Comparison of ENCODE assay signal across 22 cellular contexts in the genomic region with DNA sequence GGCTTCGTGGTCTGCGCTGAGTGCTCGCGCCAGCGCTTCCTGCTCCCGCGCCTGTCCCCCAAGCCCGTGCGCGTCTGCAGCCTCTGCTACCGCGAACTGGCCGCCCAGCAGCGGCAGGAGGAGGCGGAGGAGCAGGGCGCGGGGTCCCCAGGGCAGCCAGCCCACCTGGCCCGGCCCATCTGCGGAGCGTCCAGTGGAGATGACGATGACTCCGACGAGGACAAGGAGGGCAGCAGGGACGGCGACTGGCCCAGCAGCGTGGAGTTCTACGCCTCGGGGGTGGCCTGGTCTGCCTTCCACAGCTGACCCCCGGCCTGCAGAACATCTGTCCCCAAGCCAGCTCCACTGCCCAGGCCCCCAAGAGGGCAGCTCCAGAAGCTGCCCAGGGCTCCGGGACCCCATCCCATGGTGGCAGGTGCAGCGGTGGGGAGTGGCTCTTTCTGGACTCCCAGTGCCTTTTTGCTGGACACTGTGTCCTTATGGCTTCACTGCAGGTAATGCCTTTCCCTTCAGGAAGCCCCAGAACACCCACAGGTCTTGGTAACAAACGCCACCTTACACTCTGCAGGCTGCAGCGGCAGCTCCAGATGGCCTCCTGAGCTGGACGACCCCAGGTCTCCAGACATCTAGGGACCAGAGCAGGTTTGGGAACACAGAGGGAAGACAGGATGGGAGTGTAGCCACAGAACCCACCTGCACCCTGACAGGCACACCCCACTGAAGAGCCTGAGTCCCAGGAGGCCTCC. TPM values are rescaled to one million over a fixed set of nuclear protein-coding genes. Genes with fewer than 3 reads are reported as not detected.
A peak's percentile ranks its signal among the peaks of the same experiment; 100 is the strongest.
DNase-seq lines count a peak whose midpoint lies in the region; ATAC-seq and TF ChIP-seq lines count a peak whose summit lies in the region.
"Had no signal": no experiment of that assay in that cellular context is flagged by ENCODE, and none has a peak within 500 bp of the region (broad histone marks: within the 10 kb centered on the region; RNA-seq: fewer than 3 reads in every experiment).

No MANE protein-coding gene starts in this region.

- H3K9ac ChIP-seq in BLaER1 treated with 17β-estradiol and CSF1 and Interleukin-3, amounts not matched to agents 10 nM and 100 nM, result peak overlapping the region in 2 of 11 experiments; percentile 15 to 42; a peak in 1 of 22 replicates

- peak overlapping the region; percentile 84 for H3K27ac Mint-ChIP-seq in CD8-positive, alpha-beta T cell
- H3K27ac Mint-ChIP-seq in effector memory CD8-positive, alpha-beta T cell, result peak overlapping the region in 1 of 2 donors; percentile 95

- peak overlapping the region in 3 of 11 experiments; percentile 67 to 70 (median 69); a peak in 2 of 22 replicates for H3K27ac ChIP-seq in BLaER1 treated with 17β-estradiol and CSF1 and Interleukin-3, amounts not matched to agents 10 nM and 100 nM
- H3K27ac ChIP-seq in CD8-positive, alpha-beta T cell (ENCODE audit: low read depth, low read length), result no peak overlapping the region
- H3K27ac ChIP-seq: neutrophil had no signal

- peaks cover 0 to 54% (median 20%) of the 10 kb centered on the region in 11 experiments; a peak in 17 of 22 replicates for H3K36me3 ChIP-seq in BLaER1 treated with 17β-estradiol and CSF1 and Interleukin-3, amounts not matched to agents 10 nM and 100 nM
- peaks cover 22% of the 10 kb centered on the region for H3K36me3 ChIP-seq in CD8-positive, alpha-beta T cell (ENCODE audit: insufficient read depth, low read length)
- H3K36me3 ChIP-seq: neutrophil had no signal

- peaks cover 75 to 97% (median 85%) of the 10 kb centered on the region in 10 experiments for H3K4me1 ChIP-seq in BLaER1 treated with 17β-estradiol and CSF1 and Interleukin-3, amounts not matched to agents 10 nM and 100 nM
- H3K4me1 ChIP-seq in CD8-positive, alpha-beta T cell (ENCODE audit: insufficient read depth, low read length), result peaks cover 96% of the 10 kb centered on the region

- intact Hi-C loops in CD8-positive, alpha-beta T cell (cut with DNase I, micrococcal nuclease), result loop anchor here in 1 of 2 experiments (5.0 kb wide), 2 partner anchors 173 to 268 kb away; partner anchors contain the start of gene URI1
- intact Hi-C loops in sciatic nerve (cut with DNase I), result no loop called here

- ATAC-seq in CD8-positive, alpha-beta T cell, result no peak
- no peak for ATAC-seq in effector memory CD8-positive, alpha-beta T cell (replicated peaks)
- ATAC-seq in sciatic nerve (no peak), GM21423 (IDR thresholded peaks at IDR 0.05; ENCODE audit: unreplicated experiment) (no peak)
- ATAC-seq: activated T-cell treated with anti-CD3 and anti-CD28 coated beads, Interleukin-2, amount 50 U/mL, for 72 hours had no signal

- H3K27me3 ChIP-seq in BLaER1 treated with 17β-estradiol and CSF1 and Interleukin-3, amounts not matched to agents 10 nM and 100 nM, result peaks cover 0 to 4% (median 0%) of the 10 kb centered on the region in 11 experiments; a peak in 1 of 22 replicates
- no peaks in the 10 kb centered on the region for H3K27me3 ChIP-seq in CD8-positive, alpha-beta T cell (ENCODE audit: insufficient read depth, low read length)
- H3K27me3 ChIP-seq: breast epithelium, neutrophil, upper lobe of left lung had no signal

- no peaks in the 10 kb centered on the region for H3K9me3 ChIP-seq in BLaER1 treated with 17β-estradiol and CSF1 and Interleukin-3, amounts not matched to agents 10 nM and 100 nM (replicated peaks in 1 of 11)
- no peaks in the 10 kb centered on the region for H3K9me3 ChIP-seq in CD8-positive, alpha-beta T cell (ENCODE audit: low read length)
- H3K9me3 ChIP-seq: breast epithelium, neutrophil, upper lobe of left lung had no signal

- H3K4me2 ChIP-seq in BLaER1 treated with 17β-estradiol and CSF1 and Interleukin-3, amounts not matched to agents 10 nM and 100 nM, result peak overlapping the region; percentile 88 to 97 (median 95)

- POLR2A ChIA-PET in CD8-positive, alpha-beta T cell (lab: Charles Lee), result interaction anchor here (2.0 to 6.7 kb wide), 3 partner anchors 8 to 69 kb away, joined by 8 to 42 read pairs (median 36); partner anchors contain the start of genes C19orf12, PLEKHF1 and POP4

- no peaks in the 10 kb centered on the region for H3K27me3 Mint-ChIP-seq in CD8-positive, alpha-beta T cell (ENCODE audit: low read depth)
- H3K27me3 Mint-ChIP-seq in effector memory CD8-positive, alpha-beta T cell, result no peaks in the 10 kb centered on the region
- H3K27me3 Mint-ChIP-seq: activated B cell treated with CpG ODN at 0.5 μM for 24 hours had no signal

- peaks cover 0 to 90% (median 18%) of the 10 kb centered on the region in 11 experiments; a peak in 11 of 22 replicates for H4K20me1 ChIP-seq in BLaER1 treated with 17β-estradiol and CSF1 and Interleukin-3, amounts not matched to agents 10 nM and 100 nM

- H3K4me3 ChIP-seq in BLaER1 treated with 17β-estradiol and CSF1 and Interleukin-3, amounts not matched to agents 10 nM and 100 nM, result no peak overlapping the region
- H3K4me3 ChIP-seq in CD8-positive, alpha-beta T cell (ENCODE audit: low read depth, low read length), result no peak overlapping the region
- H3K4me3 ChIP-seq: breast epithelium, upper lobe of left lung had no signal

- H3K4me3 Mint-ChIP-seq in CD8-positive, alpha-beta T cell, result no peak overlapping the region
- H3K4me3 Mint-ChIP-seq in effector memory CD8-positive, alpha-beta T cell, result peak overlapping the region; percentile 69 to 75
- H3K4me3 Mint-ChIP-seq: activated B cell treated with CpG ODN at 0.5 μM for 24 hours, H9 had no signal

- H3K4me1 Mint-ChIP-seq in CD8-positive, alpha-beta T cell (ENCODE audit: low read depth), result peaks cover 88% of the 10 kb centered on the region
- peaks cover 68 to 71% of the 10 kb centered on the region in 2 donors for H3K4me1 Mint-ChIP-seq in effector memory CD8-positive, alpha-beta T cell (ENCODE audit: low read depth in 2 of 2)
- H3K4me1 Mint-ChIP-seq: H9 had no signal

- H3K36me3 Mint-ChIP-seq in CD8-positive, alpha-beta T cell, result peaks cover 53% of the 10 kb centered on the region
- peaks cover 88% of the 10 kb centered on the region for H3K36me3 Mint-ChIP-seq in effector memory CD8-positive, alpha-beta T cell (ENCODE audit: insufficient read depth)

- H3K9me3 Mint-ChIP-seq in CD8-positive, alpha-beta T cell, result no peaks in the 10 kb centered on the region
- no peaks in the 10 kb centered on the region for H3K9me3 Mint-ChIP-seq in effector memory CD8-positive, alpha-beta T cell
- H3K9me3 Mint-ChIP-seq: activated B cell treated with CpG ODN at 0.5 μM for 24 hours, H9 had no signal

- DNase-seq in CD8-positive, alpha-beta T cell, result no peak
- no peak for DNase-seq in effector memory CD8-positive, alpha-beta T cell
- DNase-seq in sciatic nerve (ENCODE audit: low spot score), result peak; percentile 53
- DNase-seq in COLO829 (ENCODE audit: low spot score), result no peak
- DNase-seq in NCI-H128 (lab: John Stamatoyannopoulos, UW; ENCODE audit: unreplicated experiment), result no peak
- DNase-seq in NCI-H2107 treated with DMSO at 0.1 percent for 48 hours (lab: John Stamatoyannopoulos, UW; ENCODE audit: unreplicated experiment), result no peak
- DNase-seq: activated B cell treated with CpG ODN at 0.5 μM for 24 hours; activated T-cell treated with anti-CD3 and anti-CD28 coated beads, Interleukin-2, amount 50 U/mL, for 72 hours; AML-193; erythroblast; GDM1; H9; kidney glomerular epithelial cell; NCI-H1417 treated with DMSO at 0.1 percent for 48 hours; NCI-H2171; NCI-H69; stimulated activated naive CD4-positive, alpha-beta T cell treated with Interleukin-2 at 50 U/mL for 16 hours had no signal

- no peak for TF ChIP-seq CTCF in CD8-positive, alpha-beta T cell (IDR thresholded peaks at IDR 0.05)

- CTCF ChIA-PET in CD8-positive, alpha-beta T cell (lab: Charles Lee), result interaction anchor here (1.3 to 5.2 kb wide), 7 partner anchors 12 to 64 kb away, joined by 3 to 79 read pairs (median 21); partner anchors contain the start of gene C19orf12

RNA-seq across cellular contexts. Expression of gene PLEKHF1, which starts 9.3 kb away (rescaled TPM):
- 10 to 100 TPM; 33.7 to 34.1 TPM for total RNA-seq in CD8-positive, alpha-beta T cell
- 30.4 TPM for total RNA-seq in sciatic nerve

RNA-seq across cellular contexts. Expression of gene C19orf12, which starts 40.5 kb away (rescaled TPM):
- total RNA-seq in CD8-positive, alpha-beta T cell, result 1 to 10 TPM; 7.0 to 8.9 TPM
- 30.9 TPM for total RNA-seq in sciatic nerve
